ENCODE assay signal across 13 cellular contexts in the genomic region with DNA sequence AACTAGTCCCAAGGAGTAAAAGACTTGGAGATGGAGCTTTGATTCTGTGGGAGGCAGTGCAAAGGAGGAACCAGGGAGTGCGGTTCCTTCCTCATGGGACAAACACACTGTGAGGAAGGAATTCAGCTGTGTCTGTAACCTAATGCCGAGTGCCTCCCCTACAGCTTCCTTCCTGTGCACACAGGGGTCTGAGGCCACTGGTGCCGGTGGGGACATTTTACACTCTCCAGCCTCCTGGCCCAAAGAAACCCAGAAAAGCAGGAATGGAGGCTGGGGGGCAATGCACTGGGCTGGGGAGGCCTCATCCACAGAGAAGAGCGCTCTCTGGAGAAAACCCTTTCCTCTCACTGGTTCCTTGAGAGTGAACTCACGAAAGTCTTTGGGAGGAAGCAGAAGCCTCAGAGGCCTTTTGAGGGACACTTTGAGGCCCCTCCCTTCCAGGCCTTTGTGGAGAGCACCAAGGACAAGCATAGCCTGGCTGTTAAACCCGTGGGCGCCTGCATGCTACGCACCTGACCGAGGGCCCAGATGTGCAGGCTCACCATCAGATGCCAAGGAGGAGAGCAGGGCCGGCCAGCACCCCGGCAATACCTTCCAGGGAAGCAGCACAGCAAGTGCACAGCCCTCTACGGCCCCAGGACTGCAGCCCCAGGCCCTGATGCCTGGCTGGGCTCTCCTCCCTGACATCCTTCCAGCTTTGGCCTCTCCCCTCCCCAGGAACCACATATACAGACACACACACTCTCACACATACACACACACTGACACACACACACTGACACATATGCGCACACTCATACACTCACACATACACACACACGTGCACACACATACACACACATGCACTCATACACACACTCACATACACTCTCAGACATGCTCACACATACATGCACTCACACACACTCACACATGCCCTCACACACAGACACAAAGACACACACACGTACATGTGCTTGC. TPM values are rescaled to one million over a fixed set of nuclear protein-coding genes. Genes with fewer than 3 reads are reported as not detected.
A peak's percentile ranks its signal among the peaks of the same experiment; 100 is the strongest.
DNase-seq lines count a peak whose midpoint lies in the region; ATAC-seq, FAIRE-seq and TF ChIP-seq lines count a peak whose summit lies in the region.
"Had no signal": no experiment of that assay in that cellular context is flagged by ENCODE, and none has a peak within 500 bp of the region (broad histone marks: within the 10 kb centered on the region; RNA-seq: fewer than 3 reads in every experiment).

No MANE protein-coding gene starts in this region.

- intact Hi-C loops in heart left ventricle (cut with DNase I) = no loop called here

- H3K79me2 ChIP-seq in DND-41 (ENCODE audit: insufficient read depth, low read length) = no peaks in the 10 kb centered on the region
- H3K79me2 ChIP-seq in parathyroid adenoma = no peaks in the 10 kb centered on the region

- 61 to 65% (median 62%) methylated on average over 15 of the region's 15 CpGs for whole genome bisulfite sequencing in heart left ventricle, 4 donors

- H3K9me3 ChIP-seq in DND-41 (ENCODE audit: insufficient read depth, low read length, severe bottlenecking) (no peaks in the 10 kb centered on the region), KOPT-K1 (ENCODE audit: insufficient read depth, low read length, poor library complexity, severe bottlenecking) (no peaks in the 10 kb centered on the region), heart left ventricle (no peaks in the 10 kb centered on the region), parathyroid adenoma (ENCODE audit: control insufficient read depth, low read length) (no peaks in the 10 kb centered on the region)

- ATAC-seq in DND-41 (ENCODE audit: insufficient read depth, low read depth) = peak; percentile 29; the same call in 1 of the 3 replicates
- ATAC-seq in heart left ventricle = peak; percentile 63 to 73 (median 66)
- no peak for ATAC-seq in HG02973 (IDR thresholded peaks at IDR 0.05; ENCODE audit: unreplicated experiment)

- no peaks in the 10 kb centered on the region for H4K20me1 ChIP-seq in DND-41 (ENCODE audit: insufficient read depth, low read length)

- no peak for FAIRE-seq in D721Med (lab: Jason Lieb, UNC)

- H3K27me3 ChIP-seq in DND-41 (ENCODE audit: insufficient read depth, low read length, poor library complexity) (no peaks in the 10 kb centered on the region), heart left ventricle (no peaks in the 10 kb centered on the region), parathyroid adenoma (ENCODE audit: control insufficient read depth, insufficient read depth, low read length) (no peaks in the 10 kb centered on the region)

- H3K27ac ChIP-seq in DND-41 (ENCODE audit: low read length) = no peak overlapping the region
- H3K27ac ChIP-seq in KOPT-K1 (ENCODE audit: low read depth, low read length, poor library complexity, severe bottlenecking) = peak overlapping the region; percentile 59
- H3K27ac ChIP-seq in heart left ventricle = peak overlapping the region in 9 of 12 donors; percentile 1 to 68 (median 47)
- peak overlapping the region; percentile 62 for H3K27ac ChIP-seq in parathyroid adenoma

- TF ChIP-seq CTCF in DND-41 (IDR thresholded peaks at IDR 0.05; ENCODE audit: borderline replicate concordance, extremely low read depth, low read length, poor library complexity, severe bottlenecking) (no peak), heart left ventricle (IDR thresholded peaks at IDR 0.05) (no peak), parathyroid adenoma (IDR thresholded peaks at IDR 0.05) (no peak), D721Med (IDR thresholded peaks at IDR 0.05; ENCODE audit: insufficient read depth, missing control alignments) (no peak)

- H3K9ac ChIP-seq in DND-41 (ENCODE audit: low read depth, low read length) = no peak overlapping the region
- no peak overlapping the region for H3K9ac ChIP-seq in parathyroid adenoma

- no peak for TF ChIP-seq POLR2A in heart left ventricle (IDR thresholded peaks at IDR 0.05)

- DNase-seq in DND-41 (no peak), heart left ventricle (peak in 1 of 5 donors; percentile 50), cerebellum (ENCODE audit: low spot score) (no peak), D721Med (ENCODE audit: insufficient read length, low spot score) (no peak), epidermal melanocyte (ENCODE audit: insufficient read length, low spot score) (no peak)
- DNase-seq: activated CD4-positive, alpha-beta memory T cell treated with anti-CD3 and anti-CD28 coated beads for 36 hours; effector CD4-positive, alpha-beta T cell; glutamatergic neuron; NCI-H1436; NCI-H69 had no signal

- no peak overlapping the region for H3K4me2 ChIP-seq in DND-41 (ENCODE audit: insufficient read depth, low read length)
- no peak overlapping the region for H3K4me2 ChIP-seq in parathyroid adenoma (ENCODE audit: low read length)

- H3K4me1 ChIP-seq in DND-41 (ENCODE audit: insufficient read depth, low read length) = no peaks in the 10 kb centered on the region
- H3K4me1 ChIP-seq in heart left ventricle = peaks cover 0 to 29% (median 9%) of the 10 kb centered on the region in 12 donors
- H3K4me1 ChIP-seq in parathyroid adenoma = peaks cover 31% of the 10 kb centered on the region

- H3K36me3 ChIP-seq in DND-41 (ENCODE audit: insufficient read depth, low read length) (no peaks in the 10 kb centered on the region), KOPT-K1 (ENCODE audit: insufficient read depth, low read length) (no peaks in the 10 kb centered on the region), heart left ventricle (no peaks in the 10 kb centered on the region), parathyroid adenoma (ENCODE audit: control insufficient read depth, insufficient read depth, low read length) (no peaks in the 10 kb centered on the region)

- no peak overlapping the region for H2AFZ ChIP-seq in DND-41 (ENCODE audit: low read depth, low read length)
- H2AFZ ChIP-seq in parathyroid adenoma = peak overlapping the region; percentile 88

- no peak overlapping the region for H3K4me3 ChIP-seq in DND-41 (ENCODE audit: low read depth in 1 of 2, low read length in 2 of 2)
- H3K4me3 ChIP-seq in heart left ventricle = no peak overlapping the region
- no peak overlapping the region for H3K4me3 ChIP-seq in parathyroid adenoma (ENCODE audit: low read depth, low read length)

RNA-seq across cellular contexts. Expression of gene NFKBIA, which starts 52.0 kb away (rescaled TPM):
- total RNA-seq in heart left ventricle = 100 to 1,000 TPM in 3 of 9 donors, 10 to 100 TPM in 6; 42.7 to 193 (median 68.5) TPM
- 10 to 100 TPM; 53.9 to 64.3 TPM for polyA plus RNA-seq in heart left ventricle
- total RNA-seq in cerebellum = 32.0 TPM
